ENCODE assay signal across 9 cellular contexts in genomic region chr17:8057691-8058114, GRCh38. TPM values are rescaled to one million over a fixed set of nuclear protein-coding genes. Genes with fewer than 3 reads are reported as not detected.
DNase-seq lines count a peak whose midpoint lies in the region; ATAC-seq and TF ChIP-seq lines count a peak whose summit lies in the region.
"Had no signal": no experiment of that assay in that cellular context is flagged by ENCODE, and none has a peak within 500 bp of the region (broad histone marks: within the 10 kb centered on the region; RNA-seq: fewer than 3 reads in every experiment).

No MANE protein-coding gene starts in this region.

- H3K4me1 Mint-ChIP-seq in endodermal cell, result peaks cover 37% of the 10 kb centered on the region

- ATAC-seq in HG02798 (IDR thresholded peaks at IDR 0.05; ENCODE audit: poor library complexity, unreplicated experiment) (peak; percentile 49), lung (ENCODE audit: insufficient read depth, low FRiP score) (peak; percentile 68), HG03095 (IDR thresholded peaks at IDR 0.05; ENCODE audit: unreplicated experiment) (no peak)

- intact Hi-C loops in stomach (cut with DNase I; ENCODE audit: low total_unique reads), result no loop called here

- TF ChIP-seq POLR2A in stomach (IDR thresholded peaks at IDR 0.05), result no peak

- H3K9ac ChIP-seq in endodermal cell (ENCODE audit: extremely low read depth, low read length, poor library complexity, severe bottlenecking), result no peak overlapping the region

- H3K27ac Mint-ChIP-seq in endodermal cell, result no peak overlapping the region
- H3K27ac Mint-ChIP-seq: stimulated activated naive CD8-positive, alpha-beta T cell treated with anti-CD3 and anti-CD28 coated beads, Interleukin-15, Interleukin-2, amounts not matched to agents 100 ng/mL and 50 ng/mL, for 24 hours had no signal

- peak; percentile 29 for DNase-seq in COLO668 (lab: John Stamatoyannopoulos, UW; ENCODE audit: unreplicated experiment)
- DNase-seq in NCI-H460 (ENCODE audit: extremely low read depth, low read depth), result peak; percentile 81
- peak; percentile 49 for DNase-seq in activated CD4-positive, alpha-beta T cell treated with anti-CD3 and anti-CD28 coated beads for 48 hours
- peak; percentile 90 for DNase-seq in endodermal cell
- DNase-seq in lung (ENCODE audit: low spot score), result no peak
- DNase-seq in stomach, result peak; percentile 64

- H3K36me3 Mint-ChIP-seq in endodermal cell (ENCODE audit: low read depth), result no peaks in the 10 kb centered on the region

- WGBS in endodermal cell (ENCODE audit: insufficient coverage in 1 of 2, insufficient read length in 1 of 2), 2 experiments, result 18 to 26% methylated on average over 14 of the region's 14 CpGs
- 8 to 11% methylated on average over 14 of the region's 14 CpGs for WGBS in lung, 2 donors
- WGBS in stomach, 5 donors, result 4 to 5% (median 4%) methylated on average over 14 of the region's 14 CpGs

- H3K27ac ChIP-seq in endodermal cell (ENCODE audit: low read depth, low read length) (no peak overlapping the region), lung (ENCODE audit: low read depth in 1 of 2, low read length in 1 of 2) (peak overlapping the region in 1 of 2 donors; percentile 21), stomach (peak overlapping the region; percentile 59 to 86 (median 81))

- no peak overlapping the region for H3K4me3 Mint-ChIP-seq in endodermal cell
- H3K4me3 Mint-ChIP-seq: stimulated activated naive CD8-positive, alpha-beta T cell treated with anti-CD3 and anti-CD28 coated beads, Interleukin-15, Interleukin-2, amounts not matched to agents 100 ng/mL and 50 ng/mL, for 24 hours had no signal

- H3K27me3 Mint-ChIP-seq in endodermal cell (ENCODE audit: insufficient read depth), result peaks cover 49% of the 10 kb centered on the region

- peak; percentile 84 for TF ChIP-seq CTCF in endodermal cell (conservative IDR thresholded peaks at IDR 0.05)
- TF ChIP-seq CTCF in lung (IDR thresholded peaks at IDR 0.05; ENCODE audit: control extremely low read depth, extremely low read depth), result peak; percentile 90
- TF ChIP-seq CTCF in stomach (IDR thresholded peaks at IDR 0.05), result peak in 5 of 7 experiments; percentile 78 to 88 (median 80)

- H3K27me3 ChIP-seq in endodermal cell (ENCODE audit: control insufficient read depth, insufficient read depth, low read length, poor library complexity, severe bottlenecking), result peaks cover 21% of the 10 kb centered on the region
- no peaks in the 10 kb centered on the region for H3K27me3 ChIP-seq in lung (ENCODE audit: control insufficient read depth, insufficient read depth)
- peaks cover 0 to 61% (median 11%) of the 10 kb centered on the region in 3 donors for H3K27me3 ChIP-seq in stomach

- H3K4me3 ChIP-seq in endodermal cell (ENCODE audit: low read length) (no peak overlapping the region), lung (no peak overlapping the region), stomach (peak overlapping the region; percentile 13 to 31 (median 21))

- no peaks in the 10 kb centered on the region for H3K36me3 ChIP-seq in endodermal cell (ENCODE audit: control insufficient read depth, insufficient read depth, low read length)
- no peaks in the 10 kb centered on the region for H3K36me3 ChIP-seq in lung (ENCODE audit: control insufficient read depth in 2 of 2, insufficient read depth in 2 of 2, low read length in 2 of 2)
- no peaks in the 10 kb centered on the region for H3K36me3 ChIP-seq in stomach

- H3K4me1 ChIP-seq in endodermal cell (ENCODE audit: control insufficient read depth, insufficient read depth, low read length) (peaks cover 7% of the 10 kb centered on the region), lung (ENCODE audit: control insufficient read depth in 2 of 2, insufficient read depth in 2 of 2, low read length in 2 of 2) (peaks cover 0 to 2% of the 10 kb centered on the region in 2 donors), stomach (peaks cover 18 to 70% (median 38%) of the 10 kb centered on the region in 4 donors)

- no peaks in the 10 kb centered on the region for H3K9me3 Mint-ChIP-seq in endodermal cell
- H3K9me3 Mint-ChIP-seq: stimulated activated naive CD8-positive, alpha-beta T cell treated with anti-CD3 and anti-CD28 coated beads, Interleukin-15, Interleukin-2, amounts not matched to agents 100 ng/mL and 50 ng/mL, for 24 hours had no signal

- no peak for TF ChIP-seq EP300 in stomach (IDR thresholded peaks at IDR 0.05)

- H3K9me3 ChIP-seq in endodermal cell (ENCODE audit: control insufficient read depth, low read length) (no peaks in the 10 kb centered on the region), lung (ENCODE audit: control insufficient read depth in 2 of 2, insufficient read depth in 1 of 2, low read length in 1 of 2) (no peaks in the 10 kb centered on the region), stomach (no peaks in the 10 kb centered on the region)

RNA-seq across cellular contexts. Expression of gene ALOX15B, which starts 18.8 kb away (rescaled TPM):
- not detected in 2 replicates for total RNA-seq in NCI-H460 (2014; rRNA removed; shearing (Covaris generic))
- polyA plus RNA-seq in NCI-H460 (2014; cell fraction: nucleus; rRNA removed), result 1.1 TPM in 1 of 2 replicates, not detected in the other
- total RNA-seq in endodermal cell, result not detected
- polyA plus RNA-seq in endodermal cell (2013, experiment 1 of 2), result not detected
- not detected for polyA plus RNA-seq in endodermal cell (2013, experiment 2 of 2)
- total RNA-seq in lung, result 100 to 1,000 TPM in 1 of 2 donors, 1 to 10 TPM in 1; 3.4 to 135 TPM
- 10 to 100 TPM; 64.9 to 82.7 TPM for polyA plus RNA-seq in lung
- total RNA-seq in stomach, result 1 to 10 TPM in 4 of 5 donors, not detected in 1; 1.5 to 7.0 (median 2.6) TPM
- polyA plus RNA-seq in stomach, result 10 to 100 TPM in 1 of 3 donors, 1 to 10 TPM in 2; 2.4 to 10.5 (median 3.1) TPM

RNA-seq across cellular contexts. Expression of gene ALOX12B, which starts 29.8 kb away (rescaled TPM):
- total RNA-seq in NCI-H460 (2014; rRNA removed; shearing (Covaris generic)), result 0.64 and 0.69 TPM in 2 replicates
- 2.5 TPM in 1 of 2 replicates, not detected in the other for polyA plus RNA-seq in NCI-H460 (2014; cell fraction: nucleus; rRNA removed)
- 1 to 10 TPM in 1 of 2 donors, under 1 TPM in 1; 0.95 to 1.2 TPM for total RNA-seq in endodermal cell
- 0.68 TPM for polyA plus RNA-seq in endodermal cell (2013, experiment 1 of 2)
- 0.46 TPM for polyA plus RNA-seq in endodermal cell (2013, experiment 2 of 2)
- under 1 TPM; 0.46 to 0.48 TPM for total RNA-seq in lung
- under 1 TPM in 1 of 2 donors, not detected in 1; 0.06 TPM for polyA plus RNA-seq in lung
- not detected for total RNA-seq in stomach
- polyA plus RNA-seq in stomach, result under 1 TPM in 1 of 3 donors, not detected in 2; 0.88 TPM

RNA-seq across cellular contexts. Expression of gene GUCY2D, which starts 55.3 kb away (rescaled TPM):
- 0.02 TPM in 1 of 2 replicates, not detected in the other for total RNA-seq in NCI-H460 (2014; rRNA removed; shearing (Covaris generic))
- polyA plus RNA-seq in NCI-H460 (2014; cell fraction: nucleus; rRNA removed), result not detected in 2 replicates
- total RNA-seq in endodermal cell, result 1 to 10 TPM; 1.2 to 1.6 TPM
- 0.14 TPM for polyA plus RNA-seq in endodermal cell (2013, experiment 1 of 2)
- polyA plus RNA-seq in endodermal cell (2013, experiment 2 of 2), result 0.37 TPM
- total RNA-seq in lung, result 1 to 10 TPM in 1 of 2 donors, under 1 TPM in 1; 0.20 to 1.8 TPM
- under 1 TPM; 0.27 to 0.51 TPM for polyA plus RNA-seq in lung
- total RNA-seq in stomach, result not detected
- polyA plus RNA-seq in stomach, result under 1 TPM in 1 of 3 donors, not detected in 2; 0.25 TPM

Comparison
In these comparisons a context has a peak if more than half of its experiments do, and no peak if none do; other contexts are left out.
1. H3K4me3 ChIP-seq: peak in stomach (4 of 4); none in endodermal cell (single experiment) and lung (single experiment).
2. Peak in every context shown above with its lines, with median percentiles within 50 percentile points of each other: CTCF ChIP-seq.